Comparison of ENCODE assay signal across 12 cellular contexts in the genomic region with DNA sequence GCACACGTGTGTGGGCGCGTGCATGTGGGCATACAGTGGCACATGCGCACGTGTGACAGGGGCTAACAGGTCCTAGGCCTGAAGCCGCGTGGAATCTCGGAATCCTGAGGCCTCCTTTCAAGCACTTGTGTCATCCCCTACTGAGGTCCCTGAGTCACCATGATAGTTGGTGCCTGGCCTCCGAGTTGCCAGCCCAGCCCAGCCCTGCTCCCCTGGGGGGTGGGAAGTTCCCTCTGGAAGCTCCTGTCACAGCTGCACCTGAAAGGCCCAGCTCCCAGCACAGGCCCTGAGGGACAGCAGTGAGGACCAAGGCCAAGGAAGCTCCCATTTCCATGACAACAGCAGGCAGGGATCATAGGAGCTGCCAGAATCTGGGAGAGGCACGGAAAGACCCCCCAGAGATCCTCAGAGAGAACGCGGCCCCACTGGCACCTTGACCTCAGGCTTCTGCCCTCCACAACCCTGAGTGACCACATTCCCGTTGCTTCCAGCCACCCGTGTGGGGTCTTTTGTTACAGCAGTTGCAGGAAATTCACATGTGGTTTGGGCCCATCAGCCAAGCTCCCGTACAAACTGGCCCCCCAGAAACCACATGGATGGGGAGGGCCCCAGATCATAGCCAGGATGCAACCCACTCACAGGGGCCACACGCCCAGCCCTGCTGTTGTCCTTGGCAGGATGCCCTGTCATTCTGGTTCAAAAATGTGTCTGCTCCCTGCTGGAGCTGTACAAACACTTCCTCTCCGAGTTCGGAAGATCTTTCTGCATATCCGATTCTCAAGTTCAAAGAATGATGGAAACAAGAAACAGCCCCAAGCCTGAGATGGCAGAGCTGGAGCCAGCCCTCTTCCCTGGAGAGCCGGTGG.
DNase-seq lines count a peak whose midpoint lies in the region; ATAC-seq lines count a peak whose summit lies in the region.
"Had no signal": no experiment of that assay in that cellular context is flagged by ENCODE, and none has a peak within 500 bp of the region (broad histone marks: within the 10 kb centered on the region; RNA-seq: fewer than 3 reads in every experiment).

No MANE protein-coding gene starts in this region.

- H3K4me3 ChIP-seq in skeletal muscle cell (ENCODE audit: low read depth, low read length), result no peak overlapping the region
- H3K4me3 ChIP-seq: adrenal gland, tibial artery had no signal

- DNase-seq in DMS79 treated with DMSO at 0.1 percent for 48 hours (lab: John Stamatoyannopoulos, UW) (peak; percentile 26), DMS79 (lab: John Stamatoyannopoulos, UW) (no peak), NCI-H446 treated with DMSO at 0.1 percent for 48 hours (lab: John Stamatoyannopoulos, UW) (peak; percentile 87), fibroblast of peridontal ligament (ENCODE audit: extremely low read depth) (peak; percentile 5), skeletal muscle cell (ENCODE audit: low read depth) (peak; percentile 31)
- DNase-seq in central memory CD4-positive, alpha-beta T cell, result no peak
- DNase-seq: 8988T, immature natural killer cell, tibial artery had no signal

- ATAC-seq in GM18519 (IDR thresholded peaks at IDR 0.05; ENCODE audit: low FRiP score, unreplicated experiment) (no peak), GM21526 (IDR thresholded peaks at IDR 0.05; ENCODE audit: low FRiP score, unreplicated experiment) (no peak)

Comparison
In these comparisons a context has a peak if more than half of its experiments do, and no peak if none do; other contexts are left out.
1. DNase-seq: peak in DMS79 treated with DMSO at 0.1 percent for 48 hours (single experiment), NCI-H446 treated with DMSO at 0.1 percent for 48 hours (single experiment), fibroblast of peridontal ligament (single experiment) and skeletal muscle cell (single experiment); none in DMS79 (single experiment) and central memory CD4-positive, alpha-beta T cell (single experiment).